Comparison of ENCODE assay signal across 26 cellular contexts in the genomic region with DNA sequence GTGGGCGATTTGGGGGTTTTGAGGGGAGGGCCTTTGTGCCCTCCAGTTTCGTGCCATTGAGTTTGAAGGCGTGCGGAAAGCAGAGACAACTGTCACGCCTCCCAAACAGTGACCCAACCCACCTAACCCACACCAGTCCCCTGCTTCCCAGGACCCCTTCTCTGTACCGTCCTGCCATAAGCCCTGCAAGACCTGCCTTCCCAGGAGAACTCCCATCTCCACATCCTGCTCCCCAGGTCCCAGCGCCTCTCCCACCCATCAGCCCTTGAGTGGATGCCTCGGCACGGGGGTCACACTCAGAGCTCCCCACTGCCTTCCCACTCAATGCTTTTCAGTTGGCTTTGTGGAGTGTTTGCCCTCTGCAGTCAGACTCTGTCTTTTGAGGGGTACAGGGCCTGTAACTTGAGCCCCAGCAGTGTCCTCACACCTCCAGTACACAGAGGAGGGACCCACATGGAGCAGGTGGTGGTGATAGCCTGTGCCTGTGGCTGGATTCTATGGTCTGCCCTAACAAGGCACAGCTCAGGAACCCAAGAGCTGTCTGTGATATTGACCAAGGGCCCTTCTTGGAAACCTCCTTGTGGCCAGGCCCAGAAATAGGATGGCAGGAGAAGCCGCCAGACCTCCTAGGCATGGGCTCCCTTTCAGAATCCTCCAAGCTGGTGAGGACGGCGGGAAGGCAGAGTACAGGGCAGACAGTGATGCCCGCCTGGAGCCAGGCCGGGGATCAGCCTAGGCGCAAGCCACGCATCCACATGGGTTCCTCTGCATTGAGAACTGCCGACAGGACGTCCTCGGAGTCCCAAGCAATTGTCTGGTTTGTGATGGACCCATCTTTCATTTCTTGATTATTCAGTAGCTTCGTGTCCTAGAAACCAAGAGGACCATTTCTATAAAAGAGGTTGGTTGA. TPM values are rescaled to one million over a fixed set of nuclear protein-coding genes. Genes with fewer than 3 reads are reported as not detected.
A peak's percentile ranks its signal among the peaks of the same experiment; 100 is the strongest.
DNase-seq lines count a peak whose midpoint lies in the region; ATAC-seq and TF ChIP-seq lines count a peak whose summit lies in the region.
"Had no signal": no experiment of that assay in that cellular context is flagged by ENCODE, and none has a peak within 500 bp of the region (broad histone marks: within the 10 kb centered on the region; RNA-seq: fewer than 3 reads in every experiment).

No MANE protein-coding gene starts in this region.

- peaks cover 85% of the 10 kb centered on the region for H3K4me1 Mint-ChIP-seq in dendritic cell treated with granulocyte-macrophage colony-stimulating factor and Interleukin-4, amounts not matched to agents 40 ng/mL and 50 ng/mL, for 4 days (ENCODE audit: low read depth)

- no peaks in the 10 kb centered on the region for H3K9me3 ChIP-seq in right atrium auricular region
- H3K9me3 ChIP-seq in heart right ventricle = no peaks in the 10 kb centered on the region
- H3K9me3 ChIP-seq in neuronal stem cell (replicated peaks in 1 of 2; ENCODE audit: control insufficient read depth in 2 of 2, insufficient read depth in 1 of 2, low read depth in 1 of 2, low read length in 2 of 2) = no peaks in the 10 kb centered on the region
- H3K9me3 ChIP-seq: BLaER1 treated with 17β-estradiol and CSF1 and Interleukin-3, amounts not matched to agents 10 nM and 100 nM; MG63; pancreas; transverse colon had no signal

- H2AFZ ChIP-seq in neuronal stem cell (ENCODE audit: low read length) = no peak overlapping the region

- H3K79me1 ChIP-seq in neuronal stem cell (ENCODE audit: low read depth, low read length) = no peaks in the 10 kb centered on the region

- peak overlapping the region; percentile 65 for H3K27ac Mint-ChIP-seq in dendritic cell treated with granulocyte-macrophage colony-stimulating factor and Interleukin-4, amounts not matched to agents 40 ng/mL and 50 ng/mL, for 4 days
- H3K27ac Mint-ChIP-seq: activated CD4-positive, alpha-beta T cell treated with anti-CD3 and anti-CD28 coated beads for 36 hours; activated naive CD8-positive, alpha-beta T cell treated with anti-CD3 and anti-CD28 coated beads for 36 hours; T-cell had no signal

- 93 to 96% methylated on average over 20 of the region's 20 CpGs for WGBS in heart right ventricle, 2 donors
- no CpG with 5 or more reads among the region's 20 CpGs for whole genome bisulfite sequencing in neuronal stem cell (ENCODE audit: extremely low coverage in 2 of 2, insufficient read length in 2 of 2, insufficient replicate concordance in 1 of 2), 2 donors

- H3K9me3 Mint-ChIP-seq in dendritic cell treated with granulocyte-macrophage colony-stimulating factor and Interleukin-4, amounts not matched to agents 40 ng/mL and 50 ng/mL, for 4 days = no peaks in the 10 kb centered on the region
- H3K9me3 Mint-ChIP-seq: activated naive CD8-positive, alpha-beta T cell treated with anti-CD3 and anti-CD28 coated beads for 36 hours; activated T-helper 17 cell treated with anti-CD3 and anti-CD28 coated beads, Interleukin-2, amount 50 U/mL, for 72 hours; IgD-negative memory B cell; T-cell had no signal

- no peaks in the 10 kb centered on the region for H3K36me3 ChIP-seq in right atrium auricular region
- no peaks in the 10 kb centered on the region for H3K36me3 ChIP-seq in heart right ventricle
- no peaks in the 10 kb centered on the region for H3K36me3 ChIP-seq in neuronal stem cell (replicated peaks in 1 of 2; ENCODE audit: control insufficient read depth in 2 of 2, insufficient read depth in 2 of 2, low read length in 2 of 2)
- H3K36me3 ChIP-seq: BLaER1 treated with 17β-estradiol and CSF1 and Interleukin-3, amounts not matched to agents 10 nM and 100 nM; MG63; pancreas; transverse colon had no signal

- no peak overlapping the region for H2BK5ac ChIP-seq in neuronal stem cell (ENCODE audit: low read length)

- H2BK15ac ChIP-seq in neuronal stem cell (ENCODE audit: low read length) = peak overlapping the region; percentile 77

- TF ChIP-seq CTCF in right atrium auricular region (IDR thresholded peaks at IDR 0.05) (no peak), heart right ventricle (IDR thresholded peaks at IDR 0.05) (no peak)

- peak overlapping the region; percentile 2 for H3K14ac ChIP-seq in neuronal stem cell (ENCODE audit: low read length)

- ATAC-seq in heart right ventricle = no peak
- ATAC-seq in HG03432 (IDR thresholded peaks at IDR 0.05; ENCODE audit: unreplicated experiment) = no peak
- ATAC-seq: activated CD4-positive, alpha-beta T cell treated with anti-CD3 and anti-CD28 coated beads for 36 hours; activated T-helper 17 cell treated with anti-CD3 and anti-CD28 coated beads, Interleukin-2, amount 50 U/mL, for 72 hours; T-cell had no signal

- H3K36me3 Mint-ChIP-seq in dendritic cell treated with granulocyte-macrophage colony-stimulating factor and Interleukin-4, amounts not matched to agents 40 ng/mL and 50 ng/mL, for 4 days (ENCODE audit: low read depth) = no peaks in the 10 kb centered on the region
- H3K36me3 Mint-ChIP-seq: activated naive CD8-positive, alpha-beta T cell treated with anti-CD3 and anti-CD28 coated beads for 36 hours; brain; IgD-negative memory B cell; T-cell had no signal

- no peak overlapping the region for H2AK5ac ChIP-seq in neuronal stem cell (ENCODE audit: low read depth, low read length)

- no peak overlapping the region for H3K4me2 ChIP-seq in neuronal stem cell (ENCODE audit: insufficient read depth, low read length, poor library complexity, severe bottlenecking)

- no peak overlapping the region for H3K4ac ChIP-seq in neuronal stem cell (ENCODE audit: low read length)

- H3K4me3 ChIP-seq in right atrium auricular region (no peak overlapping the region), heart right ventricle (no peak overlapping the region), neuronal stem cell (ENCODE audit: low read length in 2 of 2) (no peak overlapping the region)
- H3K4me3 ChIP-seq: BLaER1 treated with 17β-estradiol and CSF1 and Interleukin-3, amounts not matched to agents 10 nM and 100 nM; lung; MG63; pancreas; transverse colon had no signal

- H3K18ac ChIP-seq in neuronal stem cell (ENCODE audit: low read length) = peak overlapping the region; percentile 1

- H3K27ac ChIP-seq in right atrium auricular region (peak overlapping the region; percentile 69 to 92), heart right ventricle (peak overlapping the region in 2 of 10 donors; percentile 59 to 67), neuronal stem cell (replicated peaks; ENCODE audit: low read length) (no peak overlapping the region)
- H3K27ac ChIP-seq: pancreas had no signal

- no peak overlapping the region for H3K9ac ChIP-seq in neuronal stem cell (ENCODE audit: low read depth, low read length, poor library complexity)
- H3K9ac ChIP-seq: BLaER1 treated with 17β-estradiol and CSF1 and Interleukin-3, amounts not matched to agents 10 nM and 100 nM had no signal

- no peaks in the 10 kb centered on the region for H3K27me3 ChIP-seq in right atrium auricular region
- no peaks in the 10 kb centered on the region for H3K27me3 ChIP-seq in heart right ventricle
- peaks cover 0 to 12% (median 2%) of the 10 kb centered on the region in 3 experiments for H3K27me3 ChIP-seq in neuronal stem cell (ENCODE audit: control insufficient read depth in 3 of 3, insufficient read depth in 3 of 3, low read depth in 1 of 3, low read length in 3 of 3)
- H3K27me3 ChIP-seq: BLaER1 treated with 17β-estradiol and CSF1 and Interleukin-3, amounts not matched to agents 10 nM and 100 nM; MG63; pancreas; transverse colon had no signal

- peak overlapping the region; percentile 22 for H4K91ac ChIP-seq in neuronal stem cell (ENCODE audit: low read depth, low read length, poor library complexity)

- intact Hi-C loops in heart right ventricle (cut with DNase I) = no loop called here
- intact Hi-C loops in dendritic cell treated with granulocyte-macrophage colony-stimulating factor and Interleukin-4, amounts not matched to agents 40 ng/mL and 50 ng/mL, for 4 days (cut with micrococcal nuclease) = loop anchor here (5.0 kb wide), 1 partner anchor 43 kb away; a partner anchor contains a TSS

- no peak overlapping the region for H4K8ac ChIP-seq in neuronal stem cell (ENCODE audit: low read depth, low read length)

- peak overlapping the region; percentile 60 for H2BK12ac ChIP-seq in neuronal stem cell (ENCODE audit: low read length)

- H3K4me3 Mint-ChIP-seq in dendritic cell treated with granulocyte-macrophage colony-stimulating factor and Interleukin-4, amounts not matched to agents 40 ng/mL and 50 ng/mL, for 4 days = no peak overlapping the region
- H3K4me3 Mint-ChIP-seq: activated CD4-positive, alpha-beta T cell treated with anti-CD3 and anti-CD28 coated beads for 36 hours; activated naive CD8-positive, alpha-beta T cell treated with anti-CD3 and anti-CD28 coated beads for 36 hours; activated T-helper 17 cell treated with anti-CD3 and anti-CD28 coated beads, Interleukin-2, amount 50 U/mL, for 72 hours; brain; IgD-negative memory B cell; T-cell had no signal

- H3K4me1 ChIP-seq in right atrium auricular region (peaks cover 0 to 77% of the 10 kb centered on the region in 2 donors), heart right ventricle (peaks cover 25 to 74% (median 51%) of the 10 kb centered on the region in 9 donors), neuronal stem cell (ENCODE audit: control insufficient read depth in 2 of 2, insufficient read depth in 1 of 2, low read depth in 1 of 2, low read length in 2 of 2) (peaks cover 18 to 19% of the 10 kb centered on the region in 2 donors)

- H2BK120ac ChIP-seq in neuronal stem cell (ENCODE audit: low read depth, low read length) = no peak overlapping the region

- H3K23ac ChIP-seq in neuronal stem cell (ENCODE audit: low read depth, low read length, poor library complexity) = no peak overlapping the region

- DNase-seq in right atrium auricular region (ENCODE audit: low spot score) (no peak), heart right ventricle (no peak), neuronal stem cell (ENCODE audit: low spot score) (no peak), dedifferentiated amniotic fluid mesenchymal stem cell (ENCODE audit: extremely low spot score) (no peak), amygdala (lab: John Stamatoyannopoulos, UW) (no peak), GF-D8 (lab: John Stamatoyannopoulos, UW) (no peak)
- DNase-seq: ACHN; activated CD4-positive, alpha-beta T cell treated with anti-CD3 and anti-CD28 coated beads for 36 hours; activated naive CD8-positive, alpha-beta T cell treated with anti-CD3 and anti-CD28 coated beads for 36 hours; cortex of kidney; hypothalamus; NCI-H1417 treated with DMSO at 0.1 percent for 48 hours; NCI-H2171; NCI-H526; pancreas; stimulated activated naive CD4-positive, alpha-beta T cell; T-cell; transverse colon had no signal

- H3K27me3 Mint-ChIP-seq in dendritic cell treated with granulocyte-macrophage colony-stimulating factor and Interleukin-4, amounts not matched to agents 40 ng/mL and 50 ng/mL, for 4 days = no peaks in the 10 kb centered on the region
- H3K27me3 Mint-ChIP-seq: activated CD4-positive, alpha-beta T cell treated with anti-CD3 and anti-CD28 coated beads for 36 hours; activated naive CD8-positive, alpha-beta T cell treated with anti-CD3 and anti-CD28 coated beads for 36 hours; activated T-helper 17 cell treated with anti-CD3 and anti-CD28 coated beads, Interleukin-2, amount 50 U/mL, for 72 hours had no signal

RNA-seq across cellular contexts. Expression of a gene that starts 44.4 kb away (rescaled TPM):
- total RNA-seq in right atrium auricular region = 10 to 100 TPM; 55.1 to 98.1 TPM
- total RNA-seq in heart right ventricle = 10 to 100 TPM; 15.4 to 28.6 (median 19.9) TPM
- polyA plus RNA-seq in heart right ventricle = 10 to 100 TPM in 1 of 2 donors, 1 to 10 TPM in 1; 6.7 to 18.7 TPM
- 0.57 TPM for polyA plus RNA-seq in neuronal stem cell (2013, experiment 1 of 2)
- 0.79 TPM for polyA plus RNA-seq in neuronal stem cell (2013, experiment 2 of 2)
